In genomic region chr22:46749682-46750529, GRCh38 we compare ENCODE assay signal across 12 cellular contexts. TPM values are rescaled to one million over a fixed set of nuclear protein-coding genes. Genes with fewer than 3 reads are reported as not detected.
DNase-seq lines count a peak whose midpoint lies in the region; ATAC-seq and TF ChIP-seq lines count a peak whose summit lies in the region.
"Had no signal": no experiment of that assay in that cellular context is flagged by ENCODE, and none has a peak within 500 bp of the region (broad histone marks: within the 10 kb centered on the region; RNA-seq: fewer than 3 reads in every experiment).

No MANE protein-coding gene starts in this region.

- H3K27me3 ChIP-seq in CD4-positive, CD25-positive, alpha-beta regulatory T cell (ENCODE audit: control insufficient read depth, insufficient read depth, low read length) = no peaks in the 10 kb centered on the region
- no peaks in the 10 kb centered on the region for H3K27me3 ChIP-seq in HL-60 (ENCODE audit: insufficient read depth, poor library complexity, severe bottlenecking)
- no peaks in the 10 kb centered on the region for H3K27me3 ChIP-seq in colonic mucosa
- peaks cover 0 to 46% (median 0%) of the 10 kb centered on the region in 3 experiments for H3K27me3 ChIP-seq in neuronal stem cell (ENCODE audit: control insufficient read depth in 3 of 3, insufficient read depth in 3 of 3, low read depth in 1 of 3, low read length in 3 of 3)

- H2BK15ac ChIP-seq in neuronal stem cell (ENCODE audit: low read length) = no peak overlapping the region

- H3K27me3 Mint-ChIP-seq in CD4-positive, CD25-positive, alpha-beta regulatory T cell = no peaks in the 10 kb centered on the region

- H2AK5ac ChIP-seq in neuronal stem cell (ENCODE audit: low read depth, low read length) = peak overlapping the region; percentile 66

- peak overlapping the region; percentile 94 to 100 (median 96) for H3K27ac Mint-ChIP-seq in CD4-positive, CD25-positive, alpha-beta regulatory T cell

- no peak for DNase-seq in CD4-positive, CD25-positive, alpha-beta regulatory T cell
- DNase-seq in HL-60 (ENCODE audit: low read depth in 1 of 2, low spot score in 1 of 2) (no peak), colonic mucosa (no peak), neuronal stem cell (ENCODE audit: low spot score) (no peak), glomerular visceral epithelial cell (ENCODE audit: extremely low spot score) (no peak), GM03348 (ENCODE audit: low spot score) (no peak)
- DNase-seq: H7; NCI-H146; stimulated activated CD4-positive, alpha-beta T cell treated with anti-CD3 and anti-CD28 coated beads, Interleukin-2, amount 100 ng/mL, for 48 hours had no signal

- no peak overlapping the region for H3K4me2 ChIP-seq in neuronal stem cell (ENCODE audit: insufficient read depth, low read length, poor library complexity, severe bottlenecking)

- no CpG with 5 or more reads among the region's 14 CpGs for whole genome bisulfite sequencing in neuronal stem cell (ENCODE audit: extremely low coverage in 2 of 2, insufficient read length in 2 of 2, insufficient replicate concordance in 1 of 2), 2 donors

- H3K4me3 ChIP-seq in CD4-positive, CD25-positive, alpha-beta regulatory T cell (ENCODE audit: low read depth, low read length) = peak overlapping the region; percentile 72
- no peak overlapping the region for H3K4me3 ChIP-seq in HL-60 (replicated peaks; ENCODE audit: insufficient read depth, low read length)
- H3K4me3 ChIP-seq in colonic mucosa = no peak overlapping the region
- H3K4me3 ChIP-seq in neuronal stem cell (ENCODE audit: low read length in 2 of 2) = no peak overlapping the region
- H3K4me3 ChIP-seq: cardiac muscle cell had no signal

- H3K36me3 Mint-ChIP-seq in CD4-positive, CD25-positive, alpha-beta regulatory T cell = no peaks in the 10 kb centered on the region

- no peaks in the 10 kb centered on the region for H3K9me3 Mint-ChIP-seq in CD4-positive, CD25-positive, alpha-beta regulatory T cell

- peak overlapping the region; percentile 29 for H2AFZ ChIP-seq in neuronal stem cell (ENCODE audit: low read length)

- no peak overlapping the region for H3K14ac ChIP-seq in neuronal stem cell (ENCODE audit: low read length)

- peak overlapping the region; percentile 78 to 87 (median 83) for H3K4me3 Mint-ChIP-seq in CD4-positive, CD25-positive, alpha-beta regulatory T cell

- H3K9ac ChIP-seq in colonic mucosa (ENCODE audit: low read depth in 2 of 2, low read length in 2 of 2) (peak overlapping the region in 1 of 2 donors; percentile 63), neuronal stem cell (ENCODE audit: low read depth, low read length, poor library complexity) (no peak overlapping the region)

- intact Hi-C loops in colonic mucosa (cut with DNase I) = no loop called here

- peaks cover 34% of the 10 kb centered on the region for H3K4me1 ChIP-seq in CD4-positive, CD25-positive, alpha-beta regulatory T cell (ENCODE audit: control insufficient read depth, insufficient read depth, low read length, poor library complexity, severe bottlenecking)
- H3K4me1 ChIP-seq in colonic mucosa (peaks cover 21% of the 10 kb centered on the region), neuronal stem cell (ENCODE audit: control insufficient read depth in 2 of 2, insufficient read depth in 1 of 2, low read depth in 1 of 2, low read length in 2 of 2) (peaks cover 4 to 7% of the 10 kb centered on the region in 2 donors)

- H2BK5ac ChIP-seq in neuronal stem cell (ENCODE audit: low read length) = no peak overlapping the region

- TF ChIP-seq CTCF in HL-60 (IDR thresholded peaks at IDR 0.05; ENCODE audit: insufficient read depth, low read length) (no peak), colonic mucosa (IDR thresholded peaks at IDR 0.05) (no peak)

- no peak overlapping the region for H3K4ac ChIP-seq in neuronal stem cell (ENCODE audit: low read length)

- no peak overlapping the region for H2BK12ac ChIP-seq in neuronal stem cell (ENCODE audit: low read length)

- peaks cover 5 to 39% (median 20%) of the 10 kb centered on the region in 4 donors for H3K4me1 Mint-ChIP-seq in CD4-positive, CD25-positive, alpha-beta regulatory T cell

- no peak for ATAC-seq in CD4-positive, CD25-positive, alpha-beta regulatory T cell (ENCODE audit: low read depth in 2 of 2)
- ATAC-seq in HG03135 (IDR thresholded peaks at IDR 0.05; ENCODE audit: unreplicated experiment) = no peak
- no peak for ATAC-seq in GM18498 (IDR thresholded peaks at IDR 0.05; ENCODE audit: unreplicated experiment)

- no peak overlapping the region for H3K18ac ChIP-seq in neuronal stem cell (ENCODE audit: low read length)

- H3K27ac ChIP-seq in CD4-positive, CD25-positive, alpha-beta regulatory T cell (ENCODE audit: insufficient read depth, low read length, poor library complexity, severe bottlenecking) = peak overlapping the region; percentile 65
- H3K27ac ChIP-seq in HL-60 (replicated peaks) = peak overlapping the region; percentile 38; the same call in 1 of the 2 replicates
- peak overlapping the region; percentile 42 for H3K27ac ChIP-seq in colonic mucosa
- no peak overlapping the region for H3K27ac ChIP-seq in neuronal stem cell (replicated peaks; ENCODE audit: low read length)
- H3K27ac ChIP-seq: cardiac muscle cell had no signal

- no peak overlapping the region for H3K23ac ChIP-seq in neuronal stem cell (ENCODE audit: low read depth, low read length, poor library complexity)

- no peaks in the 10 kb centered on the region for H3K9me3 ChIP-seq in CD4-positive, CD25-positive, alpha-beta regulatory T cell (ENCODE audit: control insufficient read depth in 2 of 2, low read length in 2 of 2)
- H3K9me3 ChIP-seq in colonic mucosa = no peaks in the 10 kb centered on the region
- peaks cover 0 to under 1% of the 10 kb centered on the region in 2 donors for H3K9me3 ChIP-seq in neuronal stem cell (replicated peaks in 1 of 2; ENCODE audit: control insufficient read depth in 2 of 2, insufficient read depth in 1 of 2, low read depth in 1 of 2, low read length in 2 of 2)

- no peaks in the 10 kb centered on the region for H3K36me3 ChIP-seq in CD4-positive, CD25-positive, alpha-beta regulatory T cell (ENCODE audit: control insufficient read depth, insufficient read depth, low read length)
- no peaks in the 10 kb centered on the region for H3K36me3 ChIP-seq in colonic mucosa
- no peaks in the 10 kb centered on the region for H3K36me3 ChIP-seq in neuronal stem cell (replicated peaks in 1 of 2; ENCODE audit: control insufficient read depth in 2 of 2, insufficient read depth in 2 of 2, low read length in 2 of 2)
- H3K36me3 ChIP-seq: cardiac muscle cell had no signal

- no peak overlapping the region for H2BK120ac ChIP-seq in neuronal stem cell (ENCODE audit: low read depth, low read length)

- no peak overlapping the region for H4K8ac ChIP-seq in neuronal stem cell (ENCODE audit: low read depth, low read length)

- H3K79me1 ChIP-seq in neuronal stem cell (ENCODE audit: low read depth, low read length) = no peaks in the 10 kb centered on the region

- H4K91ac ChIP-seq in neuronal stem cell (ENCODE audit: low read depth, low read length, poor library complexity) = no peak overlapping the region

RNA-seq across cellular contexts. Expression of gene CERK, which starts 11.9 kb away (rescaled TPM):
- 105 TPM for total RNA-seq in CD4-positive, CD25-positive, alpha-beta regulatory T cell
- 10 to 100 TPM; 75.5 to 94.3 (median 81.5) TPM for polyA plus RNA-seq in CD4-positive, CD25-positive, alpha-beta regulatory T cell
- 10 to 100 TPM; 24.7 to 46.6 TPM for total RNA-seq in colonic mucosa
- polyA plus RNA-seq in neuronal stem cell (2013, experiment 1 of 2) = 50.9 TPM
- 51.4 TPM for polyA plus RNA-seq in neuronal stem cell (2013, experiment 2 of 2)

RNA-seq across cellular contexts. Expression of gene TBC1D22A, which starts 12.5 kb away (rescaled TPM):
- total RNA-seq in CD4-positive, CD25-positive, alpha-beta regulatory T cell = 42.5 TPM
- 10 to 100 TPM; 19.8 to 34.0 (median 23.0) TPM for polyA plus RNA-seq in CD4-positive, CD25-positive, alpha-beta regulatory T cell
- total RNA-seq in colonic mucosa = 10 to 100 TPM; 34.2 to 36.4 TPM
- 10.2 TPM for polyA plus RNA-seq in neuronal stem cell (2013, experiment 1 of 2)
- polyA plus RNA-seq in neuronal stem cell (2013, experiment 2 of 2) = 10.6 TPM
